Comparison of ENCODE assay signal across 8 cellular contexts in the genomic region with DNA sequence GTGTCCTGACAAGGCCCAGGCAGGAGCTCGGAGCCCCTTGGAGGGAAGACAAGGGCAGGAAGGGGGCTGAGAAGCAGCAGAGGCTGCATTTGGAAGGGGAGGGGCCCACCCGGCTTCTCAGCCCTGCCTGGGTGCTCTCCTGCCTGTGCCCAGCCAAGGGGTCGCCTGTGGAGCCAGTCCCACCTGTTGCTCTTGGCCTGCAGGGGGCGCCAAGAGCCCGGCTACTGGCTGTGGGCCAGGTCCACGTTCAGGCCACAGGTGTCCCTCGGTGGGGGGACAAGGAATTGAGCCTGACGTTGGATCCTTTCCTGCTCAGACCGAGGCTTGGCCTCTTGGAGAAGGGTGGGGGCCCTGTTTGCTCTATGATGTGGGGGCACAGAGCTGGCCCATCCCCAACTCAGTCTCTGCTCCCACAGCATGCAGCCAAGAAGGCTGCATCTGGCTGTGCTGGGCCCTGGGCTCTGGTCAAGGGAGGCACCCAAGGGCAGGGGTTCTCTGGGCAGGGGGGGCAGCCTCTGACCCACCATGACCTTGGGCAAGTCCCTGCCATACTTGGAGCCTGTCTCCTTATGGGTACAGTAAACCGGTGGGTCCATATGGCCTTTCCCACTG. TPM values are rescaled to one million over a fixed set of nuclear protein-coding genes. Genes with fewer than 3 reads are reported as not detected.
DNase-seq lines count a peak whose midpoint lies in the region; ATAC-seq, FAIRE-seq and TF ChIP-seq lines count a peak whose summit lies in the region.

No MANE protein-coding gene starts in this region.

- FAIRE-seq in bronchial epithelial cell (lab: Jason Lieb, UNC) = no peak

- TF ChIP-seq CTCF in WI38 (IDR thresholded peaks at IDR 0.05; ENCODE audit: low read depth, low read length) = peak; percentile 70
- peak; percentile 96 for TF ChIP-seq CTCF in bronchial epithelial cell (IDR thresholded peaks at IDR 0.05; ENCODE audit: insufficient read depth, low read length, severe bottlenecking)
- TF ChIP-seq CTCF in mucosa of descending colon (IDR thresholded peaks at IDR 0.05) = peak; percentile 66

- no peaks in the 10 kb centered on the region for H3K9me3 ChIP-seq in mucosa of descending colon

- peaks cover 4% of the 10 kb centered on the region for H3K36me3 ChIP-seq in bronchial epithelial cell (ENCODE audit: control insufficient read depth, insufficient read depth, low read length)
- H3K36me3 ChIP-seq in mucosa of descending colon (ENCODE audit: low read depth) = no peaks in the 10 kb centered on the region

- no peaks in the 10 kb centered on the region for H3K4me1 ChIP-seq in mucosa of descending colon (ENCODE audit: low read depth)

- ATAC-seq in mucosa of descending colon = peak; percentile 67

- no peaks in the 10 kb centered on the region for H3K27me3 ChIP-seq in bronchial epithelial cell (ENCODE audit: control insufficient read depth, insufficient read depth, low read length)

- no peak overlapping the region for H3K4me3 ChIP-seq in WI38 (ENCODE audit: low read depth, low read length)
- H3K4me3 ChIP-seq in bronchial epithelial cell (ENCODE audit: low read depth, low read length) = no peak overlapping the region
- H3K4me3 ChIP-seq in mucosa of descending colon = no peak overlapping the region

- peak; percentile 60 for DNase-seq in DMS153 treated with DMSO at 0.1 percent for 48 hours (lab: John Stamatoyannopoulos, UW; ENCODE audit: unreplicated experiment)
- peak; percentile 41 for DNase-seq in M059J (ENCODE audit: low read depth)
- no peak for DNase-seq in bronchial epithelial cell (ENCODE audit: low read depth)
- DNase-seq in mucosa of descending colon = peak in 2 of 3 donors; percentile 60 to 77
- DNase-seq in stimulated activated naive CD4-positive, alpha-beta T cell (lab: John Stamatoyannopoulos, UW) = peak in 5 of 6 experiments; percentile 26 to 40 (median 30)
- DNase-seq in GF-D8 (lab: John Stamatoyannopoulos, UW) = no peak
- no peak for DNase-seq in NCI-H446 treated with DMSO at 0.1 percent for 48 hours (lab: John Stamatoyannopoulos, UW)

- intact Hi-C loops in mucosa of descending colon (cut with DNase I, micrococcal nuclease) = loop anchor here in 1 of 2 donors (5.0 to 10.0 kb wide), 2 partner anchors 143 to 285 kb away; no protein-coding TSS in a partner anchor

RNA-seq across cellular contexts. Expression of a gene that starts 10.9 kb away (rescaled TPM):
- total RNA-seq in M059J (2014; rRNA removed; shearing (Covaris generic)) = 0.05 TPM in 1 of 2 replicates, not detected in the other
- total RNA-seq in bronchial epithelial cell (1.1 and 22.1 TPM in 2 replicates), mucosa of descending colon (1 to 10 TPM; 1.2 to 4.5 (median 2.5) TPM)

Comparison
In these comparisons a context has a peak if more than half of its experiments do, and no peak if none do; other contexts are left out.
1. DNase-seq: peak in DMS153 treated with DMSO at 0.1 percent for 48 hours (single experiment), M059J (single experiment), mucosa of descending colon (2 of 3) and stimulated activated naive CD4-positive, alpha-beta T cell (5 of 6); none in bronchial epithelial cell (single experiment), GF-D8 (single experiment) and NCI-H446 treated with DMSO at 0.1 percent for 48 hours (single experiment).
2. Peak in every context shown above with its lines, with median percentiles within 50 percentile points of each other: CTCF ChIP-seq.